Comparison of ENCODE assay signal across 1 cellular context in the genomic region with DNA sequence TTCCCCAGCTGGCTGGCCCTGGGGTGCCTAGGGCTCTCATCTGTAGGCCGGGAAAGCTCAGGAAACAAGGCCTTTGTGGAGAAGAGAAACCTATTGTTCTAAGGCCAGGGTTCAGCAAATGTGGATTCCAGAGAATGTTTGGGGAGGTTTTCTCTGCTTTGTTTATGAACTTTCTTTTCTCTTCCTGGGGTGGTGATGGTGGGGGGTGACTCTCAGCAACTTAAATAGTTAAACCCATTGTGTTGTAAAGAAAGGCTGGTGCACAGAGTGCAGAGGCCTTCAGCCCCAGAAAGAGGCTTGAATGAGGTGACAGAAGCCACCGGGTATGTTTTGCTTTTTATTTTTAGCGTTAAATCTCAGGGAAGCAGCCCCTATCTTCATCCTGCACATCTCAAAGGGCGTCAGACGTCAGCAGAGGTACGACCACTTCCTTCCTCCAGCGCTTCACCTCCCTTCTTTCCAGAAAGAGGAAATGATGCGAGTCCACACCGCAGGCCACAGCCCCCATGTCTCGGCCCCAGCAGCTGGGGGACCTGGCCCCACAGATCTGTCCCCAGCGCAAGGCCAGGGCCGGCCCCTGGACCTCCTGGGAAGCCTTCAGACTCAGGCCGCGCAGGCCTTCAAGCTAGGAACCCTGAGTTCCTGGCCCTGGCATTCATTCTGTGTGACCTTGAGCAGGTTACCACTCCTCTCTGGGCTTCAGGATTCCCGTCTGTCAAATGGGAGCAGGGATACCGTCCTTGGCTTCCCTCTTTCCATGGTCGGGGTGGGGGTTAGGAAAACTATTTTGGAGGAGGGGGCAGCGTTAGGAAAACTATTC.
TF ChIP-seq lines count a peak whose summit lies in the region.

No MANE protein-coding gene starts in this region.

TF ChIP-seq in GM12878, 131 proteins besides CTCF, POLR2A, EP300 and RAD21 (continued from another document):
- TF ChIP-seq, protein P1, sequence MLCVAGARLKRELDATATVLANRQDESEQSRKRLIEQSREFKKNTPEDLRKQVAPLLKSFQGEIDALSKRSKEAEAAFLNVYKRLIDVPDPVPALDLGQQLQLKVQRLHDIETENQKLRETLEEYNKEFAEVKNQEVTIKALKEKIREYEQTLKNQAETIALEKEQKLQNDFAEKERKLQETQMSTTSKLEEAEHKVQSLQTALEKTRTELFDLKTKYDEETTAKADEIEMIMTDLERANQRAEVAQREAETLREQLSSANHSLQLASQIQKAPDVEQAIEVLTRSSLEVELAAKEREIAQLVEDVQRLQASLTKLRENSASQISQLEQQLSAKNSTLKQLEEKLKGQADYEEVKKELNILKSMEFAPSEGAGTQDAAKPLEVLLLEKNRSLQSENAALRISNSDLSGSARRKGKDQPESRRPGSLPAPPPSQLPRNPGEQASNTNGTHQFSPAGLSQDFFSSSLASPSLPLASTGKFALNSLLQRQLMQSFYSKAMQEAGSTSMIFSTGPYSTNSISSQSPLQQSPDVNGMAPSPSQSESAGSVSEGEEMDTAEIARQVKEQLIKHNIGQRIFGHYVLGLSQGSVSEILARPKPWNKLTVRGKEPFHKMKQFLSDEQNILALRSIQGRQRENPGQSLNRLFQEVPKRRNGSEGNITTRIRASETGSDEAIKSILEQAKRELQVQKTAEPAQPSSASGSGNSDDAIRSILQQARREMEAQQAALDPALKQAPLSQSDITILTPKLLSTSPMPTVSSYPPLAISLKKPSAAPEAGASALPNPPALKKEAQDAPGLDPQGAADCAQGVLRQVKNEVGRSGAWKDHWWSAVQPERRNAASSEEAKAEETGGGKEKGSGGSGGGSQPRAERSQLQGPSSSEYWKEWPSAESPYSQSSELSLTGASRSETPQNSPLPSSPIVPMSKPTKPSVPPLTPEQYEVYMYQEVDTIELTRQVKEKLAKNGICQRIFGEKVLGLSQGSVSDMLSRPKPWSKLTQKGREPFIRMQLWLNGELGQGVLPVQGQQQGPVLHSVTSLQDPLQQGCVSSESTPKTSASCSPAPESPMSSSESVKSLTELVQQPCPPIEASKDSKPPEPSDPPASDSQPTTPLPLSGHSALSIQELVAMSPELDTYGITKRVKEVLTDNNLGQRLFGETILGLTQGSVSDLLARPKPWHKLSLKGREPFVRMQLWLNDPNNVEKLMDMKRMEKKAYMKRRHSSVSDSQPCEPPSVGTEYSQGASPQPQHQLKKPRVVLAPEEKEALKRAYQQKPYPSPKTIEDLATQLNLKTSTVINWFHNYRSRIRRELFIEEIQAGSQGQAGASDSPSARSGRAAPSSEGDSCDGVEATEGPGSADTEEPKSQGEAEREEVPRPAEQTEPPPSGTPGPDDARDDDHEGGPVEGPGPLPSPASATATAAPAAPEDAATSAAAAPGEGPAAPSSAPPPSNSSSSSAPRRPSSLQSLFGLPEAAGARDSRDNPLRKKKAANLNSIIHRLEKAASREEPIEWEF (IDR thresholded peaks at IDR 0.05; ENCODE audit: insufficient replicate concordance, low read depth, low read length): no peak
- TF ChIP-seq TARDBP (IDR thresholded peaks at IDR 0.05; ENCODE audit: borderline replicate concordance): no peak
- TF ChIP-seq, protein P2, sequence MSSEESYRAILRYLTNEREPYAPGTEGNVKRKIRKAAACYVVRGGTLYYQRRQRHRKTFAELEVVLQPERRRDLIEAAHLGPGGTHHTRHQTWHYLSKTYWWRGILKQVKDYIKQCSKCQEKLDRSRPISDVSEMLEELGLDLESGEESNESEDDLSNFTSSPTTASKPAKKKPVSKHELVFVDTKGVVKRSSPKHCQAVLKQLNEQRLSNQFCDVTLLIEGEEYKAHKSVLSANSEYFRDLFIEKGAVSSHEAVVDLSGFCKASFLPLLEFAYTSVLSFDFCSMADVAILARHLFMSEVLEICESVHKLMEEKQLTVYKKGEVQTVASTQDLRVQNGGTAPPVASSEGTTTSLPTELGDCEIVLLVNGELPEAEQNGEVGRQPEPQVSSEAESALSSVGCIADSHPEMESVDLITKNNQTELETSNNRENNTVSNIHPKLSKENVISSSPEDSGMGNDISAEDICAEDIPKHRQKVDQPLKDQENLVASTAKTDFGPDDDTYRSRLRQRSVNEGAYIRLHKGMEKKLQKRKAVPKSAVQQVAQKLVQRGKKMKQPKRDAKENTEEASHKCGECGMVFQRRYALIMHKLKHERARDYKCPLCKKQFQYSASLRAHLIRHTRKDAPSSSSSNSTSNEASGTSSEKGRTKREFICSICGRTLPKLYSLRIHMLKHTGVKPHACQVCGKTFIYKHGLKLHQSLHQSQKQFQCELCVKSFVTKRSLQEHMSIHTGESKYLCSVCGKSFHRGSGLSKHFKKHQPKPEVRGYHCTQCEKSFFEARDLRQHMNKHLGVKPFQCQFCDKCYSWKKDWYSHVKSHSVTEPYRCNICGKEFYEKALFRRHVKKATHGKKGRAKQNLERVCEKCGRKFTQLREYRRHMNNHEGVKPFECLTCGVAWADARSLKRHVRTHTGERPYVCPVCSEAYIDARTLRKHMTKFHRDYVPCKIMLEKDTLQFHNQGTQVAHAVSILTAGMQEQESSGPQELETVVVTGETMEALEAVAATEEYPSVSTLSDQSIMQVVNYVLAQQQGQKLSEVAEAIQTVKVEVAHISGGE (CRISPR knock-in tag; IDR thresholded peaks at IDR 0.05): no peak
- 0 out of 2 replicates have a peak, but pooled peaks have one; percentile 35 for TF ChIP-seq BRCA1 (IDR thresholded peaks at IDR 0.05; ENCODE audit: low read depth, low read length)
- TF ChIP-seq, protein P3, sequence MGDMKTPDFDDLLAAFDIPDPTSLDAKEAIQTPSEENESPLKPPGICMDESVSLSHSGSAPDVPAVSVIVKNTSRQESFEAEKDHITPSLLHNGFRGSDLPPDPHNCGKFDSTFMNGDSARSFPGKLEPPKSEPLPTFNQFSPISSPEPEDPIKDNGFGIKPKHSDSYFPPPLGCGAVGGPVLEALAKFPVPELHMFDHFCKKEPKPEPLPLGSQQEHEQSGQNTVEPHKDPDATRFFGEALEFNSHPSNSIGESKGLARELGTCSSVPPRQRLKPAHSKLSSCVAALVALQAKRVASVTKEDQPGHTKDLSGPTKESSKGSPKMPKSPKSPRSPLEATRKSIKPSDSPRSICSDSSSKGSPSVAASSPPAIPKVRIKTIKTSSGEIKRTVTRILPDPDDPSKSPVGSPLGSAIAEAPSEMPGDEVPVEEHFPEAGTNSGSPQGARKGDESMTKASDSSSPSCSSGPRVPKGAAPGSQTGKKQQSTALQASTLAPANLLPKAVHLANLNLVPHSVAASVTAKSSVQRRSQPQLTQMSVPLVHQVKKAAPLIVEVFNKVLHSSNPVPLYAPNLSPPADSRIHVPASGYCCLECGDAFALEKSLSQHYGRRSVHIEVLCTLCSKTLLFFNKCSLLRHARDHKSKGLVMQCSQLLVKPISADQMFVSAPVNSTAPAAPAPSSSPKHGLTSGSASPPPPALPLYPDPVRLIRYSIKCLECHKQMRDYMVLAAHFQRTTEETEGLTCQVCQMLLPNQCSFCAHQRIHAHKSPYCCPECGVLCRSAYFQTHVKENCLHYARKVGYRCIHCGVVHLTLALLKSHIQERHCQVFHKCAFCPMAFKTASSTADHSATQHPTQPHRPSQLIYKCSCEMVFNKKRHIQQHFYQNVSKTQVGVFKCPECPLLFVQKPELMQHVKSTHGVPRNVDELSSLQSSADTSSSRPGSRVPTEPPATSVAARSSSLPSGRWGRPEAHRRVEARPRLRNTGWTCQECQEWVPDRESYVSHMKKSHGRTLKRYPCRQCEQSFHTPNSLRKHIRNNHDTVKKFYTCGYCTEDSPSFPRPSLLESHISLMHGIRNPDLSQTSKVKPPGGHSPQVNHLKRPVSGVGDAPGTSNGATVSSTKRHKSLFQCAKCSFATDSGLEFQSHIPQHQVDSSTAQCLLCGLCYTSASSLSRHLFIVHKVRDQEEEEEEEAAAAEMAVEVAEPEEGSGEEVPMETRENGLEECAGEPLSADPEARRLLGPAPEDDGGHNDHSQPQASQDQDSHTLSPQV (IDR thresholded peaks at IDR 0.05): no peak
- TF ChIP-seq DPF2 (IDR thresholded peaks at IDR 0.05): peak; percentile 89
- TF ChIP-seq PML (IDR thresholded peaks at IDR 0.05; ENCODE audit: low read length): no peak; the same call in 1 of the 2 replicates
- TF ChIP-seq SUPT20H (IDR thresholded peaks at IDR 0.05; ENCODE audit: borderline replicate concordance, control insufficient read depth, low read depth, low read length): no peak
- no peak for TF ChIP-seq SRF (IDR thresholded peaks at IDR 0.05; ENCODE audit: low read depth in 2 of 2, low read length in 2 of 2)
- TF ChIP-seq SPI1 (IDR thresholded peaks at IDR 0.05; ENCODE audit: borderline replicate concordance, insufficient read depth, low read depth, low read length): peak; percentile 95
- peak; percentile 96 for TF ChIP-seq RUNX3 (IDR thresholded peaks at IDR 0.05; ENCODE audit: low read length)
- TF ChIP-seq FOXK2 (IDR thresholded peaks at IDR 0.05): peak; percentile 9; the same call in 1 of the 2 replicates
- peak; percentile 63; the same call in 1 of the 2 replicates for TF ChIP-seq MTA2 (IDR thresholded peaks at IDR 0.05; ENCODE audit: low read depth)
- TF ChIP-seq EZH2 (IDR thresholded peaks at IDR 0.05; ENCODE audit: borderline replicate concordance, control insufficient read depth, low read depth, low read length): no peak
- no peak for TF ChIP-seq MXI1 (IDR thresholded peaks at IDR 0.05; ENCODE audit: low read depth, low read length)
- TF ChIP-seq NR2F1 (conservative IDR thresholded peaks at IDR 0.05): no peak
- TF ChIP-seq IKZF2 (IDR thresholded peaks at IDR 0.05): peak; percentile 75 to 88
- TF ChIP-seq, protein P4, sequence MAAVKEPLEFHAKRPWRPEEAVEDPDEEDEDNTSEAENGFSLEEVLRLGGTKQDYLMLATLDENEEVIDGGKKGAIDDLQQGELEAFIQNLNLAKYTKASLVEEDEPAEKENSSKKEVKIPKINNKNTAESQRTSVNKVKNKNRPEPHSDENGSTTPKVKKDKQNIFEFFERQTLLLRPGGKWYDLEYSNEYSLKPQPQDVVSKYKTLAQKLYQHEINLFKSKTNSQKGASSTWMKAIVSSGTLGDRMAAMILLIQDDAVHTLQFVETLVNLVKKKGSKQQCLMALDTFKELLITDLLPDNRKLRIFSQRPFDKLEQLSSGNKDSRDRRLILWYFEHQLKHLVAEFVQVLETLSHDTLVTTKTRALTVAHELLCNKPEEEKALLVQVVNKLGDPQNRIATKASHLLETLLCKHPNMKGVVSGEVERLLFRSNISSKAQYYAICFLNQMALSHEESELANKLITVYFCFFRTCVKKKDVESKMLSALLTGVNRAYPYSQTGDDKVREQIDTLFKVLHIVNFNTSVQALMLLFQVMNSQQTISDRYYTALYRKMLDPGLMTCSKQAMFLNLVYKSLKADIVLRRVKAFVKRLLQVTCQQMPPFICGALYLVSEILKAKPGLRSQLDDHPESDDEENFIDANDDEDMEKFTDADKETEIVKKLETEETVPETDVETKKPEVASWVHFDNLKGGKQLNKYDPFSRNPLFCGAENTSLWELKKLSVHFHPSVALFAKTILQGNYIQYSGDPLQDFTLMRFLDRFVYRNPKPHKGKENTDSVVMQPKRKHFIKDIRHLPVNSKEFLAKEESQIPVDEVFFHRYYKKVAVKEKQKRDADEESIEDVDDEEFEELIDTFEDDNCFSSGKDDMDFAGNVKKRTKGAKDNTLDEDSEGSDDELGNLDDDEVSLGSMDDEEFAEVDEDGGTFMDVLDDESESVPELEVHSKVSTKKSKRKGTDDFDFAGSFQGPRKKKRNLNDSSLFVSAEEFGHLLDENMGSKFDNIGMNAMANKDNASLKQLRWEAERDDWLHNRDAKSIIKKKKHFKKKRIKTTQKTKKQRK (IDR thresholded peaks at IDR 0.05; ENCODE audit: low read depth, low read length): no peak
- no peak for TF ChIP-seq NFYA (IDR thresholded peaks at IDR 0.05; ENCODE audit: borderline replicate concordance, low read depth, low read length)
